In the genomic region with DNA sequence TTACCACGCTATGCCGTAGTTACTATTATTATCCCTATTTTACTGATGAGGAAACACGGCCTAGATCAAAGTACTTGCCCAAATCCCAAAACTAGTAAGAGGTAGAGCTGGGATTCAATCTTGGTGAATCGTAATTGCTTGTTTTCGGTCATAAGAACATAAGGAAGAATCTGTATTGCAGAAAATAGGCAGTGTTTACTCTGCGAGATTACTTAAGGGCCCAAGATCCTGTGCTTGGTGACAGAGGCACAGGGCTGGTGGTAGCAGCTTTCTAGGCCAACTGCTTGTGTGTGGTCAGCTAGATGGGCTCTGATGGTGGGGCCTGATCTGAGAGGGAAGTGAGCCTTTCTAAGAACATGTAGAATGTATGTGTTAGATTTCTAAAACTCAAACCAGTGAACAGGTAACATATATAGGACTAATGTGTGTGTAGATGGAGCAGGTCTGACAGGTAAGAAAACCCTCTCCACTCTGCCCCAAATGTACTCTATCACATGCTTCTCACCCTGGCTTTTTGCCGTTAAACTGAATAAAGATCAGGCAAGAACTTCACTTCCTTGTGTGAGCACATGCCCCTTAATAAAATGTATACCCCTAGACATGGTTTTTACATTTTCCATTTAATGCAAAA, we compare ENCODE assay signal across 11 cellular contexts.
DNase-seq lines count a peak whose midpoint lies in the region; ATAC-seq and TF ChIP-seq lines count a peak whose summit lies in the region.
"Had no signal": no experiment of that assay in that cellular context is flagged by ENCODE, and none has a peak within 500 bp of the region (broad histone marks: within the 10 kb centered on the region; RNA-seq: fewer than 3 reads in every experiment).

No MANE protein-coding gene starts in this region.

- CTCF ChIA-PET in RWPE1 (lab: Yijun Ruan, JAX), result no interaction called here

- TF ChIP-seq CTCF in heart left ventricle (IDR thresholded peaks at IDR 0.05) (no peak), brain (conservative IDR thresholded peaks at IDR 0.05) (no peak), vagina (IDR thresholded peaks at IDR 0.05) (no peak), RWPE1 (conservative IDR thresholded peaks at IDR 0.05; ENCODE audit: low read depth) (no peak)

- H3K27ac Mint-ChIP-seq in brain, result peak overlapping the region in 3 of 5 experiments; percentile 50 to 90 (median 86)

- POLR2A ChIA-PET in RWPE1 (lab: Yijun Ruan, JAX; ENCODE audit: low non-redundant PET), result interaction anchor here (0.6 kb wide), 1 partner anchor 8 kb away, joined by 4 read pairs; no protein-coding TSS in a partner anchor

- peaks cover 84% of the 10 kb centered on the region for H3K4me1 Mint-ChIP-seq in brain

- H3K4me3 ChIP-seq in heart left ventricle, result no peak overlapping the region
- no peak overlapping the region for H3K4me3 ChIP-seq in muscle layer of duodenum (ENCODE audit: low read depth in 1 of 2, low read length in 2 of 2)
- no peak overlapping the region for H3K4me3 ChIP-seq in vagina

- TF ChIP-seq POLR2A in heart left ventricle (IDR thresholded peaks at IDR 0.05) (no peak), vagina (IDR thresholded peaks at IDR 0.05) (no peak)

- WGBS in heart left ventricle, 4 donors, result 71 to 80% (median 78%) methylated on average over 7 of the region's 7 CpGs

- ATAC-seq in heart left ventricle (no peak), HG02970 (IDR thresholded peaks at IDR 0.05; ENCODE audit: low FRiP score, unreplicated experiment) (no peak), HG02623 (IDR thresholded peaks at IDR 0.05; ENCODE audit: unreplicated experiment) (no peak)

- no peaks in the 10 kb centered on the region for H3K9me3 Mint-ChIP-seq in brain

- DNase-seq in heart left ventricle (no peak), cardiac septum (ENCODE audit: low spot score) (no peak), vagina (ENCODE audit: extremely low spot score in 2 of 2) (no peak), RWPE1 (ENCODE audit: low spot score) (no peak)
- DNase-seq: BE2C, mesenchymal stem cell, NCI-H2029 had no signal

- intact Hi-C loops in heart left ventricle (cut with DNase I), result loop anchor here in 2 of 10 donors (5.0 kb wide), 1 partner anchor 70 kb away; the partner anchor contains the start of gene SPATS2L (in 2 of the 2)
- intact Hi-C loops in cardiac septum (cut with DNase I), result no loop called here
- intact Hi-C loops in vagina (cut with DNase I), result no loop called here

- no peaks in the 10 kb centered on the region for H3K27me3 Mint-ChIP-seq in brain

- H3K36me3 ChIP-seq in heart left ventricle (no peaks in the 10 kb centered on the region), muscle layer of duodenum (ENCODE audit: control insufficient read depth in 1 of 2, insufficient read depth in 2 of 2, low read length in 2 of 2) (no peaks in the 10 kb centered on the region), vagina (no peaks in the 10 kb centered on the region)
- H3K36me3 ChIP-seq: BE2C had no signal

- H3K36me3 Mint-ChIP-seq in brain, result no peaks in the 10 kb centered on the region

- H3K4me1 ChIP-seq in heart left ventricle (peaks cover 0 to 87% (median 53%) of the 10 kb centered on the region in 12 donors), muscle layer of duodenum (ENCODE audit: control insufficient read depth in 1 of 2, insufficient read depth in 2 of 2, low read length in 2 of 2) (peaks cover 30 to 33% of the 10 kb centered on the region in 2 donors), vagina (peaks cover 84% of the 10 kb centered on the region)

- H3K4me3 Mint-ChIP-seq in brain, result peak overlapping the region in 1 of 5 experiments; percentile 23

- H3K27me3 ChIP-seq in heart left ventricle, result no peaks in the 10 kb centered on the region
- H3K27me3 ChIP-seq in muscle layer of duodenum (ENCODE audit: low read depth, low read length), result no peaks in the 10 kb centered on the region
- no peaks in the 10 kb centered on the region for H3K27me3 ChIP-seq in vagina
- H3K27me3 ChIP-seq: BE2C had no signal

- H3K27ac ChIP-seq in heart left ventricle (peak overlapping the region in 8 of 12 donors; percentile 33 to 70 (median 56)), muscle layer of duodenum (ENCODE audit: low read length) (peak overlapping the region; percentile 79), vagina (peak overlapping the region; percentile 80), RWPE1 (no peak overlapping the region)

- no peaks in the 10 kb centered on the region for H3K9me3 ChIP-seq in heart left ventricle
- H3K9me3 ChIP-seq in muscle layer of duodenum (ENCODE audit: control insufficient read depth in 1 of 2, low read length in 2 of 2), result no peaks in the 10 kb centered on the region
- H3K9me3 ChIP-seq in vagina, result no peaks in the 10 kb centered on the region
- H3K9me3 ChIP-seq: BE2C had no signal
